ENCODE assay signal across 25 cellular contexts in the genomic region with DNA sequence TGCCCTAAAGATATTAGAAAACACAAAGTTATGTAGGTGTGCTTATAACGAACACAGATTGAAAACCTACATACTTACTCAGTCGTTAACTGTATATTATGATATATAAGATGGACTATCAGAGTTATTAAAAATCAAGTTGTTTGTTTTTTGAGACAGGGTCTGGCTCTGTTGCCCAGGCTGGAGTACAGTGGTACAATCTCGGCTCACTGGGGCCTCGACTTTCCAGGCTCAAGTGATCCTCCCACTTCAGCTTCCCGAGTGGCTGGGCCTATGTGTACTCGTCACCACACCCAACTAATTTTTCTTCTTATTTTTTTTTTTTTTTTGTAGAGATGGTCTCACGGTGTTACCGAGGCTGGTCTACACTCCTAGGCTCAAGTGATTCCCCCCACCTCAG.
"Had no signal": no experiment of that assay in that cellular context is flagged by ENCODE, and none has a peak within 500 bp of the region (broad histone marks: within the 10 kb centered on the region; RNA-seq: fewer than 3 reads in every experiment).

No MANE protein-coding gene starts in this region.

- H3K36me3 ChIP-seq: ascending aorta had no signal

- H3K36me3 Mint-ChIP-seq: activated naive CD4-positive, alpha-beta T cell treated with anti-CD3 and anti-CD28 coated beads, Interleukin-2, amount 50 U/mL, for 72 hours had no signal

- DNase-seq: activated CD4-positive, alpha-beta T cell treated with anti-CD3 and anti-CD28 coated beads for 48 hours; activated CD4-positive, alpha-beta T cell treated with anti-CD3 and anti-CD28 coated beads, Interleukin-2, amount 50 U/mL, for 4 hours; activated CD4-positive, CD25-positive, alpha-beta regulatory T cell treated with anti-CD3 and anti-CD28 coated beads, Interleukin-2, amount 50 U/mL, for 72 hours; activated CD8-positive, alpha-beta memory T cell treated with anti-CD3 and anti-CD28 coated beads, Interleukin-2, amount 50 U/mL, for 48 hours; activated CD8-positive, alpha-beta T cell treated with anti-CD3 and anti-CD28 coated beads, Interleukin-2, amount 10 ng/mL, durations not matched to agents 7 days and 5 days; activated effector memory CD4-positive, alpha-beta T cell treated with anti-CD3 and anti-CD28 coated beads, Interleukin-2, amount 50 U/mL, for 16 hours; activated naive CD4-positive, alpha-beta T cell treated with Interleukin-2 at 50 U/mL for 16 hours; activated naive CD8-positive, alpha-beta T cell treated with anti-CD3 and anti-CD28 coated beads, Interleukin-2, amount 50 U/mL, for 24 hours; activated T-cell treated with anti-CD3 and anti-CD28 coated beads, Interleukin-2, amount 50 U/mL, for 4 hours; amniotic stem cell; body of pancreas; MV-4-11; NCI-H1092 treated with DMSO at 0.1 percent for 48 hours; NCI-H1436; NCI-H1694 treated with DMSO at 0.1 percent for 48 hours; NCI-H2029 treated with DMSO at 0.1 percent for 48 hours; NCI-H345; NCI-H510A; NCI-H526 treated with DMSO at 0.1 percent for 48 hours; SIG-M5; SK-N-SH; SW 1271 had no signal

- H3K9me3 ChIP-seq: ascending aorta, body of pancreas, SK-N-SH had no signal

- H3K4me3 Mint-ChIP-seq: activated CD8-positive, alpha-beta T cell treated with anti-CD3 and anti-CD28 coated beads, Interleukin-2, amount 10 ng/mL, durations not matched to agents 7 days and 5 days; activated naive CD8-positive, alpha-beta T cell treated with anti-CD3 and anti-CD28 coated beads, Interleukin-2, amount 50 U/mL, for 24 hours; activated T-cell treated with anti-CD3 and anti-CD28 coated beads, Interleukin-2, amount 50 U/mL, for 4 hours had no signal

- H3K9me3 Mint-ChIP-seq: activated naive CD4-positive, alpha-beta T cell treated with anti-CD3 and anti-CD28 coated beads, Interleukin-2, amount 50 U/mL, for 72 hours; activated naive CD8-positive, alpha-beta T cell treated with anti-CD3 and anti-CD28 coated beads, Interleukin-2, amount 50 U/mL, for 24 hours; activated T-cell treated with anti-CD3 and anti-CD28 coated beads, Interleukin-2, amount 50 U/mL, for 4 hours had no signal

- H3K27ac ChIP-seq: ascending aorta, body of pancreas, KMS-11 had no signal

- H3K27me3 ChIP-seq: ascending aorta, body of pancreas had no signal

- ATAC-seq: activated CD8-positive, alpha-beta T cell treated with anti-CD3 and anti-CD28 coated beads, Interleukin-2, amount 10 ng/mL, durations not matched to agents 7 days and 5 days; activated naive CD4-positive, alpha-beta T cell treated with anti-CD3 and anti-CD28 coated beads, Interleukin-2, amount 50 U/mL, for 72 hours; activated naive CD8-positive, alpha-beta T cell treated with anti-CD3 and anti-CD28 coated beads, Interleukin-2, amount 50 U/mL, for 24 hours; activated T-cell treated with anti-CD3 and anti-CD28 coated beads, Interleukin-2, amount 50 U/mL, for 4 hours; body of pancreas had no signal

- H3K4me1 ChIP-seq: ascending aorta, body of pancreas had no signal

- H3K27ac Mint-ChIP-seq: activated CD8-positive, alpha-beta T cell treated with anti-CD3 and anti-CD28 coated beads, Interleukin-2, amount 10 ng/mL, durations not matched to agents 7 days and 5 days; activated naive CD4-positive, alpha-beta T cell treated with anti-CD3 and anti-CD28 coated beads, Interleukin-2, amount 50 U/mL, for 72 hours; activated naive CD8-positive, alpha-beta T cell treated with anti-CD3 and anti-CD28 coated beads, Interleukin-2, amount 50 U/mL, for 24 hours had no signal

- H3K4me3 ChIP-seq: ascending aorta, body of pancreas had no signal

- H3K27me3 Mint-ChIP-seq: activated naive CD8-positive, alpha-beta T cell treated with anti-CD3 and anti-CD28 coated beads, Interleukin-2, amount 50 U/mL, for 24 hours had no signal
